11 cellular contexts compared by ENCODE assay signal in the genomic region with DNA sequence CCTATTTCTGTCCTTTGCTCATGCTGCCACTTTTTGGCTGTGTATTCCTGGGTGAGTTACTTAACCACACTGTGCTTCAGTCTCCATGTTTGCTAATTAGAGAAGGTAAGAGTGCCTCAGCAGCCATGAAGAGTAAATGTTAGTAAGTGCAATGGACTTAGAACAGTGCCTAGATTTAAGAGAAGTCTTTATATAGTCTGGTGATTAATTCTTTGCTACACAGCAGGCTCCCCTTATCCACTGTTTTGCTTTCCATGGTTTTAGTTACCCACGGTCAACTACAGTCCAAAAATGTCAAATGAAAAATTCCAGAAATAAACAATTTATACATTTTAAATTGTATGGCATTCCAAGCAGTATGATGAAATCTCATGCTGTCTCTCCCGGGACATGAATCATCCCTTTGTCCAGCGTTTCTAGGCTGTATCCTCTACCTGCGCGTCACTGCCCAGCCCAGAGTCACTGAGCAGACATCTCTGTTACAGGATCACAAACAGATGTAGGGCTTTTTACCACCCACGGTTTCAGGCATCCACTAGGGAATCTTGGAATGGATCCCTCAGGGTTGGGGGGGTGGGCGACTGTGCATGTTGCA.
DNase-seq lines count a peak whose midpoint lies in the region; FAIRE-seq and TF ChIP-seq lines count a peak whose summit lies in the region.
"Had no signal": no experiment of that assay in that cellular context is flagged by ENCODE, and none has a peak within 500 bp of the region (broad histone marks: within the 10 kb centered on the region; RNA-seq: fewer than 3 reads in every experiment).

No MANE protein-coding gene starts in this region.

- peaks cover 10 to 11% of the 10 kb centered on the region in 2 donors for H3K36me3 ChIP-seq in ascending aorta
- H3K36me3 ChIP-seq: neutrophil had no signal

- in situ Hi-C loops in KBM-7 (cut with MboI; ENCODE audit: low pct_unique_long_range_greater_than_20kb, low sequenced_read_pairs) = loop anchor here (25.0 kb wide), 1 partner anchor 93 kb away; a partner anchor contains a TSS

- no peaks in the 10 kb centered on the region for H3K27me3 ChIP-seq in ascending aorta
- H3K27me3 ChIP-seq: neutrophil had no signal

- H3K4me1 ChIP-seq in ascending aorta = no peaks in the 10 kb centered on the region

- no peak overlapping the region for H3K27ac ChIP-seq in ascending aorta
- H3K27ac ChIP-seq: neutrophil had no signal

- no peak for FAIRE-seq in D721Med (lab: Jason Lieb, UNC)
- FAIRE-seq: TTC549 had no signal

- DNase-seq in H4 (ENCODE audit: low spot score) (peak; percentile 86), T1000 (lab: John Stamatoyannopoulos, UW) (peak; percentile 78), fibroblast of villous mesenchyme (ENCODE audit: low read depth) (peak; percentile 95), retinal pigment epithelial cell (ENCODE audit: low read depth) (peak; percentile 57), ascending aorta (ENCODE audit: low spot score in 2 of 2) (no peak), KBM-7 (no peak), D721Med (ENCODE audit: insufficient read length, low spot score) (no peak), NCI-H2107 treated with DMSO at 0.1 percent for 48 hours (lab: John Stamatoyannopoulos, UW; ENCODE audit: unreplicated experiment) (no peak)
- DNase-seq: NCI-H2081 treated with DMSO at 0.1 percent for 48 hours had no signal

- intact Hi-C loops in ascending aorta (cut with DNase I) = no loop called here

- H3K9me3 ChIP-seq in ascending aorta = no peaks in the 10 kb centered on the region
- H3K9me3 ChIP-seq: neutrophil had no signal

- TF ChIP-seq CTCF in fibroblast of villous mesenchyme (IDR thresholded peaks at IDR 0.05; ENCODE audit: insufficient read depth, low read depth, low read length) (no peak), retinal pigment epithelial cell (conservative IDR thresholded peaks at IDR 0.05; ENCODE audit: low read depth, low read length) (no peak), ascending aorta (IDR thresholded peaks at IDR 0.05) (no peak), D721Med (IDR thresholded peaks at IDR 0.05; ENCODE audit: insufficient read depth, missing control alignments) (no peak)

- H3K4me3 ChIP-seq in fibroblast of villous mesenchyme (ENCODE audit: low read depth, low read length) = no peak overlapping the region
- H3K4me3 ChIP-seq in retinal pigment epithelial cell (ENCODE audit: low read length) = no peak overlapping the region
- H3K4me3 ChIP-seq in ascending aorta = no peak overlapping the region

Comparison
In these comparisons a context has a peak if more than half of its experiments do, and no peak if none do; other contexts are left out.
1. DNase-seq: peak in H4 (single experiment), T1000 (single experiment), fibroblast of villous mesenchyme (single experiment) and retinal pigment epithelial cell (single experiment); none in ascending aorta (0 of 2), KBM-7 (single experiment), D721Med (single experiment) and NCI-H2107 treated with DMSO at 0.1 percent for 48 hours (single experiment).